In genomic region chr7:76300210-76300731, GRCh38 we compare ENCODE assay signal across 9 cellular contexts. TPM values are rescaled to one million over a fixed set of nuclear protein-coding genes. Genes with fewer than 3 reads are reported as not detected.
DNase-seq lines count a peak whose midpoint lies in the region; ATAC-seq and TF ChIP-seq lines count a peak whose summit lies in the region.
"Had no signal": no experiment of that assay in that cellular context is flagged by ENCODE, and none has a peak within 500 bp of the region (broad histone marks: within the 10 kb centered on the region; RNA-seq: fewer than 3 reads in every experiment).

No MANE protein-coding gene starts in this region.

- H3K79me2 ChIP-seq in PC-3 (ENCODE audit: low read length) (peaks cover 10% of the 10 kb centered on the region), osteoblast (ENCODE audit: insufficient read depth, low read length) (peaks cover 6% of the 10 kb centered on the region)

- H2AFZ ChIP-seq in PC-3 (ENCODE audit: low read length) (no peak overlapping the region), osteoblast (ENCODE audit: low read length) (no peak overlapping the region)

- no peaks in the 10 kb centered on the region for H3K27me3 ChIP-seq in PC-3 (ENCODE audit: low read length)
- no peaks in the 10 kb centered on the region for H3K27me3 ChIP-seq in osteoblast (ENCODE audit: insufficient read depth, low read length)

- ATAC-seq in PC-3 = peak; percentile 28
- no peak for ATAC-seq in activated naive CD8-positive, alpha-beta T cell treated with anti-CD3 and anti-CD28 coated beads, Interleukin-2, amount 50 U/mL, for 24 hours
- ATAC-seq in GM21723 (IDR thresholded peaks at IDR 0.05; ENCODE audit: unreplicated experiment) = no peak
- ATAC-seq: naive thymus-derived CD4-positive, alpha-beta T cell had no signal

- no peak overlapping the region for H3K4me2 ChIP-seq in PC-3 (ENCODE audit: low read length)
- no peak overlapping the region for H3K4me2 ChIP-seq in osteoblast (ENCODE audit: insufficient read depth, low read length)

- DNase-seq in DMS53 treated with DMSO at 0.1 percent for 48 hours (lab: John Stamatoyannopoulos, UW; ENCODE audit: unreplicated experiment) (peak; percentile 89), PC-3 (peak; percentile 89), epithelial cell of esophagus (ENCODE audit: low read depth) (peak; percentile 98), osteoblast (ENCODE audit: insufficient read length, low spot score, missing footprints) (peak; percentile 26)
- no peak for DNase-seq in activated naive CD8-positive, alpha-beta T cell treated with anti-CD3 and anti-CD28 coated beads, Interleukin-2, amount 50 U/mL, for 24 hours
- DNase-seq in activated effector memory CD4-positive, alpha-beta T cell treated with Interleukin-2 at 50 U/mL for 16 hours = no peak
- DNase-seq in stimulated activated naive CD4-positive, alpha-beta T cell treated with Interleukin-2 at 50 U/mL for 16 hours (lab: John Stamatoyannopoulos, UW) = no peak
- DNase-seq: naive thymus-derived CD4-positive, alpha-beta T cell had no signal

- CTCF ChIA-PET in PC-3 (lab: Charles Lee) = no interaction called here

- H3K27me3 Mint-ChIP-seq in activated naive CD8-positive, alpha-beta T cell treated with anti-CD3 and anti-CD28 coated beads, Interleukin-2, amount 50 U/mL, for 24 hours = peaks cover 4% of the 10 kb centered on the region

- H3K36me3 Mint-ChIP-seq in activated naive CD8-positive, alpha-beta T cell treated with anti-CD3 and anti-CD28 coated beads, Interleukin-2, amount 50 U/mL, for 24 hours (ENCODE audit: low read depth) = no peaks in the 10 kb centered on the region

- H3K9me3 ChIP-seq in PC-3 (ENCODE audit: low read length) (no peaks in the 10 kb centered on the region), osteoblast (ENCODE audit: low read depth, low read length) (no peaks in the 10 kb centered on the region)

- no peaks in the 10 kb centered on the region for H4K20me1 ChIP-seq in PC-3 (ENCODE audit: low read length)
- peaks cover 11% of the 10 kb centered on the region for H4K20me1 ChIP-seq in osteoblast (ENCODE audit: insufficient read depth, low read length)

- H3K36me3 ChIP-seq in PC-3 (ENCODE audit: low read depth, low read length) (no peaks in the 10 kb centered on the region), osteoblast (ENCODE audit: insufficient read depth, low read length) (peaks cover 13% of the 10 kb centered on the region)

- no peak overlapping the region for H3K27ac Mint-ChIP-seq in activated naive CD8-positive, alpha-beta T cell treated with anti-CD3 and anti-CD28 coated beads, Interleukin-2, amount 50 U/mL, for 24 hours

- H3K9me2 ChIP-seq in PC-3 (replicated peaks; ENCODE audit: low read length) = no peaks in the 10 kb centered on the region

- peaks cover 17% of the 10 kb centered on the region for H3K4me1 Mint-ChIP-seq in activated naive CD8-positive, alpha-beta T cell treated with anti-CD3 and anti-CD28 coated beads, Interleukin-2, amount 50 U/mL, for 24 hours

- H3K27ac ChIP-seq in PC-3 (ENCODE audit: low read length) (no peak overlapping the region), osteoblast (ENCODE audit: low read depth, low read length) (no peak overlapping the region)

- H3K9ac ChIP-seq in PC-3 (ENCODE audit: low read length) = no peak overlapping the region

- no peak overlapping the region for H3K4me3 Mint-ChIP-seq in activated naive CD8-positive, alpha-beta T cell treated with anti-CD3 and anti-CD28 coated beads, Interleukin-2, amount 50 U/mL, for 24 hours

- intact Hi-C loops in PC-3 (cut with micrococcal nuclease) = no loop called here

- no peak overlapping the region for H3K4me3 ChIP-seq in PC-3 (ENCODE audit: low read length)
- H3K4me3 ChIP-seq in epithelial cell of esophagus (ENCODE audit: low read length) = no peak overlapping the region
- no peak overlapping the region for H3K4me3 ChIP-seq in osteoblast (ENCODE audit: insufficient read depth, low read length)

- H3K4me1 ChIP-seq in PC-3 (ENCODE audit: insufficient read depth, low read length) (peaks cover 28% of the 10 kb centered on the region), osteoblast (ENCODE audit: insufficient read depth, low read length) (peaks cover 25% of the 10 kb centered on the region)

- no peaks in the 10 kb centered on the region for H3F3A ChIP-seq in PC-3 (ENCODE audit: low read length, unreplicated experiment)

- H3K9me3 Mint-ChIP-seq in activated naive CD8-positive, alpha-beta T cell treated with anti-CD3 and anti-CD28 coated beads, Interleukin-2, amount 50 U/mL, for 24 hours = no peaks in the 10 kb centered on the region
- H3K9me3 Mint-ChIP-seq: naive thymus-derived CD4-positive, alpha-beta T cell had no signal

- POLR2A ChIA-PET in PC-3 (lab: Charles Lee; ENCODE audit: unreplicated experiment) = no interaction called here

- no TSS peak for BruUV-seq in PC-3 (replicated peaks; lab: Mats Ljungman, UMichigan)

- TF ChIP-seq CTCF in PC-3 (conservative IDR thresholded peaks at IDR 0.05; ENCODE audit: low read depth, low read length) (no peak), epithelial cell of esophagus (IDR thresholded peaks at IDR 0.05; ENCODE audit: insufficient read depth, low read depth, low read length, missing control alignments) (no peak), osteoblast (IDR thresholded peaks at IDR 0.05; ENCODE audit: extremely low read depth, low read depth, low read length) (no peak)

RNA-seq across cellular contexts. Expression of gene HSPB1, which starts 2.2 kb away (rescaled TPM):
- 166 and 189 TPM in 2 replicates for total RNA-seq in PC-3 (2014; rRNA removed)
- 67.2 and 72.7 TPM in 2 replicates for total RNA-seq in osteoblast

RNA-seq across cellular contexts. Expression of gene YWHAG, which starts 58.5 kb away (rescaled TPM):
- total RNA-seq in PC-3 (2014; rRNA removed) (42.2 and 54.4 TPM in 2 replicates), osteoblast (99.9 and 121 TPM in 2 replicates)

Comparison
In these comparisons a context has a peak if more than half of its experiments do, and no peak if none do; other contexts are left out.
1. DNase-seq: peak in DMS53 treated with DMSO at 0.1 percent for 48 hours (single experiment), PC-3 (single experiment), epithelial cell of esophagus (single experiment) and osteoblast (single experiment); none in activated naive CD8-positive, alpha-beta T cell treated with anti-CD3 and anti-CD28 coated beads, Interleukin-2, amount 50 U/mL, for 24 hours (single experiment), activated effector memory CD4-positive, alpha-beta T cell treated with Interleukin-2 at 50 U/mL for 16 hours (single experiment) and stimulated activated naive CD4-positive, alpha-beta T cell treated with Interleukin-2 at 50 U/mL for 16 hours (single experiment).